20 cellular contexts compared by ENCODE assay signal in the genomic region with DNA sequence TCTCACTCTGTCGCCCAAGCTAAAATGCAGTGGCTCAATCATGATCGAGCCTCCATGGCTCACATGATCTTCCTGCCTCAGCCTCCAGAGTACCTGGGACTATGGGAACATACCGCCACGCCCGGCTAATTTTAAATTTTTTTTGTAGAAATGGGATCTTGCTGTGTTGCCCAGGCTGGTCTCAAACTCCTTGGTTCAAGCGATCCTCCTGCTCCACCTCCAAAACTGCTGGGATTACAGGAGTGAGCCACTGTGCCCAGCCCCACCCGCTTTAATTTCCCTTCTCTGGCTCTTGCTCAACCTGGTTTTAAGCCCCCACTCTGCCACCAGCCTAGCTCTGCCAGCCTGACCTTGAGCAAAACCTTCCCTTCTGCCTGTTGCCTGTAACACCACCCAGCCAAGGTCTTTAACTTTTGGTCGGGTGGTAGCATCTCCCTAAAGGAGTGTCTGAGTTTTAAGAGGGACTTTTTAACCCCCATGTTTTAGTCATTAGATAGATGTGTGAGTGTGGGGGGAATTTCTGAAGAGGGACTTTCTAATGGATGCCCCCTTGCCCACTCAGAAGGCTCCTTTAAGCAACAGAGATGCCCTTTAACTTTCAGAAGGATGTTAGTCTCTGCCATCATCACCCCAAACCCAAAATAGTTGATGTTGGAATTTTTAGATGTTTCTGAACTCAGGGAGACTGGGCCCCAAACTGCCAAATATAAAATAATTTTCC.
DNase-seq lines count a peak whose midpoint lies in the region; ATAC-seq and TF ChIP-seq lines count a peak whose summit lies in the region.
"Had no signal": no experiment of that assay in that cellular context is flagged by ENCODE, and none has a peak within 500 bp of the region (broad histone marks: within the 10 kb centered on the region; RNA-seq: fewer than 3 reads in every experiment).

No MANE protein-coding gene starts in this region.

- TF ChIP-seq CTCF in natural killer cell (IDR thresholded peaks at IDR 0.05) (no peak), WTC11 (IDR thresholded peaks at IDR 0.05) (no peak)
- TF ChIP-seq CTCF in CD4-positive, alpha-beta T cell (IDR thresholded peaks at IDR 0.05) = no peak

- no peaks in the 10 kb centered on the region for H3K36me3 Mint-ChIP-seq in natural killer cell treated with Interleukin-12 subunit alpha and Interleukin-12 subunit beta and Interleukin-15 and Interleukin-18, amount 100 ng/mL, for 72 hours
- H3K36me3 Mint-ChIP-seq in natural killer cell = peaks cover 6% of the 10 kb centered on the region
- no peaks in the 10 kb centered on the region for H3K36me3 Mint-ChIP-seq in WTC11
- H3K36me3 Mint-ChIP-seq in stimulated activated memory B cell treated with anti-CD40 and anti-IgM and Interleukin-4, amounts not matched to agents 10 μg/mL and 1 μg/mL and 100 μg/mL, for 72 hours = no peaks in the 10 kb centered on the region
- no peaks in the 10 kb centered on the region for H3K36me3 Mint-ChIP-seq in naive thymus-derived CD8-positive, alpha-beta T cell
- H3K36me3 Mint-ChIP-seq in CD4-positive, alpha-beta T cell (ENCODE audit: low read depth) = no peaks in the 10 kb centered on the region
- H3K36me3 Mint-ChIP-seq: CD14-positive monocyte had no signal

- CTCF ChIA-PET in WTC11 (lab: Charles Lee) = interaction anchor here (0.5 to 0.8 kb wide), 2 partner anchors 112 to 208 kb away, joined by 3 to 5 read pairs; no protein-coding TSS in a partner anchor
- CTCF ChIA-PET in CD4-positive, alpha-beta T cell (lab: Charles Lee) = no interaction called here

- peaks cover 45 to 70% of the 10 kb centered on the region in 2 donors for H3K27me3 Mint-ChIP-seq in natural killer cell treated with Interleukin-12 subunit alpha and Interleukin-12 subunit beta and Interleukin-15 and Interleukin-18, amount 100 ng/mL, for 72 hours
- peaks cover 59 to 71% of the 10 kb centered on the region in 2 donors for H3K27me3 Mint-ChIP-seq in natural killer cell (ENCODE audit: low read depth in 2 of 2)
- peaks cover 80% of the 10 kb centered on the region for H3K27me3 Mint-ChIP-seq in WTC11 (ENCODE audit: low read depth)
- H3K27me3 Mint-ChIP-seq in stimulated activated memory B cell treated with anti-CD40 and anti-IgM and Interleukin-4, amounts not matched to agents 10 μg/mL and 1 μg/mL and 100 μg/mL, for 72 hours = peaks cover 63% of the 10 kb centered on the region
- H3K27me3 Mint-ChIP-seq in naive thymus-derived CD8-positive, alpha-beta T cell = peaks cover 39 to 92% (median 50%) of the 10 kb centered on the region in 5 donors
- H3K27me3 Mint-ChIP-seq in CD4-positive, alpha-beta T cell = peaks cover 73% of the 10 kb centered on the region

- H3K4me3 Mint-ChIP-seq in natural killer cell treated with Interleukin-12 subunit alpha and Interleukin-12 subunit beta and Interleukin-15 and Interleukin-18, amount 100 ng/mL, for 72 hours = peak overlapping the region; percentile 2
- H3K4me3 Mint-ChIP-seq in natural killer cell (no peak overlapping the region), WTC11 (no peak overlapping the region)
- no peak overlapping the region for H3K4me3 Mint-ChIP-seq in stimulated activated memory B cell treated with anti-CD40 and anti-IgM and Interleukin-4, amounts not matched to agents 10 μg/mL and 1 μg/mL and 100 μg/mL, for 72 hours
- H3K4me3 Mint-ChIP-seq in naive thymus-derived CD8-positive, alpha-beta T cell = peak overlapping the region in 1 of 10 donors; percentile 29
- no peak overlapping the region for H3K4me3 Mint-ChIP-seq in CD4-positive, alpha-beta T cell

- H3K9me3 ChIP-seq in CD4-positive, alpha-beta T cell (ENCODE audit: control insufficient read depth, low read length) = no peaks in the 10 kb centered on the region
- H3K9me3 ChIP-seq: A549, SK-N-SH had no signal

- intact Hi-C loops in natural killer cell (cut with micrococcal nuclease) = no loop called here
- intact Hi-C loops in CD4-positive, alpha-beta T cell (cut with DNase I, micrococcal nuclease) = no loop called here

- H3K9me3 Mint-ChIP-seq in natural killer cell treated with Interleukin-12 subunit alpha and Interleukin-12 subunit beta and Interleukin-15 and Interleukin-18, amount 100 ng/mL, for 72 hours = no peaks in the 10 kb centered on the region
- no peaks in the 10 kb centered on the region for H3K9me3 Mint-ChIP-seq in natural killer cell
- H3K9me3 Mint-ChIP-seq in WTC11 = no peaks in the 10 kb centered on the region
- no peaks in the 10 kb centered on the region for H3K9me3 Mint-ChIP-seq in stimulated activated memory B cell treated with anti-CD40 and anti-IgM and Interleukin-4, amounts not matched to agents 10 μg/mL and 1 μg/mL and 100 μg/mL, for 72 hours
- H3K9me3 Mint-ChIP-seq in naive thymus-derived CD8-positive, alpha-beta T cell = peaks cover 0 to 2% (median 0%) of the 10 kb centered on the region in 9 donors
- H3K9me3 Mint-ChIP-seq in CD4-positive, alpha-beta T cell = no peaks in the 10 kb centered on the region

- H3K27ac ChIP-seq in CD4-positive, alpha-beta T cell (ENCODE audit: low read depth, low read length) = no peak overlapping the region
- H3K27ac ChIP-seq: A549, KMS-11 had no signal

- peak overlapping the region; percentile 19 to 89 for H3K27ac Mint-ChIP-seq in natural killer cell treated with Interleukin-12 subunit alpha and Interleukin-12 subunit beta and Interleukin-15 and Interleukin-18, amount 100 ng/mL, for 72 hours
- H3K27ac Mint-ChIP-seq in natural killer cell (no peak overlapping the region), WTC11 (no peak overlapping the region)
- H3K27ac Mint-ChIP-seq in stimulated activated memory B cell treated with anti-CD40 and anti-IgM and Interleukin-4, amounts not matched to agents 10 μg/mL and 1 μg/mL and 100 μg/mL, for 72 hours = peak overlapping the region; percentile 53
- no peak overlapping the region for H3K27ac Mint-ChIP-seq in naive thymus-derived CD8-positive, alpha-beta T cell
- H3K27ac Mint-ChIP-seq in CD4-positive, alpha-beta T cell = no peak overlapping the region
- H3K27ac Mint-ChIP-seq: CD14-positive monocyte had no signal

- H3K4me1 Mint-ChIP-seq in natural killer cell treated with Interleukin-12 subunit alpha and Interleukin-12 subunit beta and Interleukin-15 and Interleukin-18, amount 100 ng/mL, for 72 hours (ENCODE audit: low read depth in 2 of 2) = peaks cover 33 to 40% of the 10 kb centered on the region in 2 donors
- H3K4me1 Mint-ChIP-seq in natural killer cell (peaks cover 7 to 11% of the 10 kb centered on the region in 2 donors), WTC11 (peaks cover 38% of the 10 kb centered on the region)
- H3K4me1 Mint-ChIP-seq in stimulated activated memory B cell treated with anti-CD40 and anti-IgM and Interleukin-4, amounts not matched to agents 10 μg/mL and 1 μg/mL and 100 μg/mL, for 72 hours = peaks cover 20% of the 10 kb centered on the region
- peaks cover 4 to 11% (median 9%) of the 10 kb centered on the region in 4 donors for H3K4me1 Mint-ChIP-seq in naive thymus-derived CD8-positive, alpha-beta T cell
- H3K4me1 Mint-ChIP-seq in CD4-positive, alpha-beta T cell (ENCODE audit: low read depth) = peaks cover 6% of the 10 kb centered on the region

- ATAC-seq in natural killer cell treated with Interleukin-12 subunit alpha and Interleukin-12 subunit beta and Interleukin-15 and Interleukin-18, amount 100 ng/mL, for 72 hours = peak; percentile 44 to 79
- ATAC-seq in natural killer cell (no peak), WTC11 (no peak)
- peak; percentile 77 for ATAC-seq in stimulated activated memory B cell treated with anti-CD40 and anti-IgM and Interleukin-4, amounts not matched to agents 10 μg/mL and 1 μg/mL and 100 μg/mL, for 72 hours
- ATAC-seq in naive thymus-derived CD8-positive, alpha-beta T cell = no peak
- no peak for ATAC-seq in CD4-positive, alpha-beta T cell (ENCODE audit: poor library complexity)
- ATAC-seq: A549, PC-3 had no signal

- no peak for DNase-seq in natural killer cell treated with Interleukin-12 subunit alpha and Interleukin-12 subunit beta and Interleukin-15 and Interleukin-18, amount 100 ng/mL, for 72 hours (ENCODE audit: low spot score)
- no peak for DNase-seq in natural killer cell
- DNase-seq in WTC11 (ENCODE audit: low spot score) = no peak
- no peak for DNase-seq in medulla oblongata (ENCODE audit: extremely low spot score)
- no peak for DNase-seq in naive thymus-derived CD8-positive, alpha-beta T cell
- DNase-seq in CD4-positive, alpha-beta T cell = no peak
- DNase-seq: AML-193; HCEC 1CT; IMR-90; MM.1S; NCI-H2029; NCI-H446 treated with DMSO at 0.1 percent for 48 hours; NCI-H82; NK-92 treated with Interleukin-12 subunit alpha and Interleukin-12 subunit beta, amount 100 ng/mL, for 24 hours; PC-3; SK-N-SH had no signal

- peaks cover 27% of the 10 kb centered on the region for H3K27me3 ChIP-seq in CD4-positive, alpha-beta T cell (ENCODE audit: control insufficient read depth, insufficient read depth, low read length)

- POLR2A ChIA-PET in WTC11 (lab: Charles Lee) = no interaction called here
- POLR2A ChIA-PET in naive thymus-derived CD8-positive, alpha-beta T cell (lab: Charles Lee) = no interaction called here
- POLR2A ChIA-PET in CD4-positive, alpha-beta T cell (lab: Charles Lee) = no interaction called here

TF ChIP-seq in WTC11, 78 proteins besides CTCF, POLR2A, EP300 and RAD21:
- TF ChIP-seq ZNF121 (CRISPR knock-in tag; IDR thresholded peaks at IDR 0.05) = 0 out of 2 replicates have a peak, but pooled peaks have one; percentile 11
- TF ChIP-seq FOXJ3 (CRISPR knock-in tag; IDR thresholded peaks at IDR 0.05; ENCODE audit: borderline replicate concordance) = no peak

Comparison
In these comparisons a context has a peak if more than half of its experiments do, and no peak if none do; other contexts are left out.
1. ATAC-seq: peak in natural killer cell treated with Interleukin-12 subunit alpha and Interleukin-12 subunit beta and Interleukin-15 and Interleukin-18, amount 100 ng/mL, for 72 hours (2 of 2) and stimulated activated memory B cell treated with anti-CD40 and anti-IgM and Interleukin-4, amounts not matched to agents 10 μg/mL and 1 μg/mL and 100 μg/mL, for 72 hours (single experiment); none in natural killer cell (0 of 3), WTC11 (single experiment), naive thymus-derived CD8-positive, alpha-beta T cell (0 of 2) and CD4-positive, alpha-beta T cell (single experiment).
2. H3K27ac Mint-ChIP-seq: peak in natural killer cell treated with Interleukin-12 subunit alpha and Interleukin-12 subunit beta and Interleukin-15 and Interleukin-18, amount 100 ng/mL, for 72 hours (2 of 2) and stimulated activated memory B cell treated with anti-CD40 and anti-IgM and Interleukin-4, amounts not matched to agents 10 μg/mL and 1 μg/mL and 100 μg/mL, for 72 hours (single experiment); none in natural killer cell (0 of 2), WTC11 (single experiment), naive thymus-derived CD8-positive, alpha-beta T cell (0 of 10) and CD4-positive, alpha-beta T cell (single experiment).